ENCODE assay signal across 25 cellular contexts in genomic region chr7:107344799-107345198, GRCh38.
"Had no signal": no experiment of that assay in that cellular context is flagged by ENCODE, and none has a peak within 500 bp of the region (broad histone marks: within the 10 kb centered on the region; RNA-seq: fewer than 3 reads in every experiment).

No MANE protein-coding gene starts in this region.

- H3K79me2 ChIP-seq: hepatocyte had no signal

- H3K36me3 ChIP-seq: neural progenitor cell, neutrophil, ovary, right atrium auricular region, right lobe of liver had no signal

- H3K4me3 Mint-ChIP-seq: mesothelial cell of epicardium; naive B cell; natural killer cell; nephron progenitor cell; neural progenitor cell; stimulated activated naive CD8-positive, alpha-beta T cell treated with anti-CD3 and anti-CD28 coated beads, Interleukin-15, amount 100 ng/mL, for 72 hours; type B pancreatic cell had no signal

- H3K4me3 ChIP-seq: hepatocyte, left ventricle myocardium inferior, lung, neural progenitor cell, ovary, right atrium auricular region, right lobe of liver, smooth muscle cell, tibial nerve, uterus had no signal

- H3K4me2 ChIP-seq: hepatocyte, neural progenitor cell, smooth muscle cell had no signal

- H3K4me1 ChIP-seq: left ventricle myocardium inferior, neural progenitor cell, right atrium auricular region, right lobe of liver, tibial nerve, uterus had no signal

- H3K4me1 Mint-ChIP-seq: mesothelial cell of epicardium, nephron progenitor cell, neural progenitor cell had no signal

- H3K9ac ChIP-seq: neural progenitor cell had no signal

- ATAC-seq: natural killer cell; right lobe of liver; stimulated activated naive CD8-positive, alpha-beta T cell treated with anti-CD3 and anti-CD28 coated beads, Interleukin-15, amount 100 ng/mL, for 72 hours had no signal

- H2AFZ ChIP-seq: hepatocyte, neural progenitor cell had no signal

- DNase-seq: islet precursor cell; left ventricle myocardium inferior; mesendoderm; naive B cell; natural killer cell; nephron progenitor cell; ovary; right lobe of liver; stimulated activated CD4-positive, alpha-beta T cell treated with anti-CD3 and anti-CD28 coated beads, Interleukin-12 subunit alpha, Interleukin-12 subunit beta, amount 100 ng/mL, for 4 hours; stimulated activated CD4-positive, alpha-beta T cell treated with anti-CD3 and anti-CD28 coated beads, Interleukin-15, amount 100 ng/mL, for 24 hours; stimulated activated CD4-positive, alpha-beta T cell treated with anti-CD3 and anti-CD28 coated beads, Interleukin-2, amount 100 ng/mL, for 24 hours; stimulated activated CD4-positive, alpha-beta T cell treated with anti-CD3 and anti-CD28 coated beads, Interleukin-4, amount 100 ng/mL, for 1 hour; stimulated activated naive CD4-positive, alpha-beta T cell; stimulated activated naive CD8-positive, alpha-beta T cell treated with anti-CD3 and anti-CD28 coated beads, Interleukin-15, amount 100 ng/mL, for 72 hours; substantia nigra; uterus had no signal

- H3K27ac ChIP-seq: hepatocyte, left ventricle myocardium inferior, neural progenitor cell, neutrophil, ovary, right atrium auricular region, right lobe of liver, tibial nerve, uterus had no signal

- H3K27me3 ChIP-seq: hepatocyte, neural progenitor cell, neutrophil, ovary, right atrium auricular region, right lobe of liver, tibial nerve, uterus had no signal

- H3K27ac Mint-ChIP-seq: mesothelial cell of epicardium; natural killer cell; nephron progenitor cell; neural progenitor cell; stimulated activated naive CD8-positive, alpha-beta T cell treated with anti-CD3 and anti-CD28 coated beads, Interleukin-15, amount 100 ng/mL, for 72 hours; type B pancreatic cell had no signal

- H3K36me3 Mint-ChIP-seq: natural killer cell had no signal

- H3K9me3 ChIP-seq: neutrophil, ovary, right lobe of liver had no signal
